ENCODE assay signal across 8 cellular contexts in genomic region chr11:67239795-67240574, GRCh38. TPM values are rescaled to one million over a fixed set of nuclear protein-coding genes. Genes with fewer than 3 reads are reported as not detected.
DNase-seq lines count a peak whose midpoint lies in the region; ATAC-seq and TF ChIP-seq lines count a peak whose summit lies in the region.

No MANE protein-coding gene starts in this region.

- peak overlapping the region; percentile 98 for H3K27ac ChIP-seq in upper lobe of right lung

- ATAC-seq in HG02870 (IDR thresholded peaks at IDR 0.05; ENCODE audit: unreplicated experiment) (peak; percentile 77), left cardiac atrium (peak; percentile 98), upper lobe of right lung (peak; percentile 99)

- DNase-seq in GM13977 (ENCODE audit: low spot score) (peak; percentile 88), NCI-H146 treated with DMSO at 0.1 percent for 48 hours (lab: John Stamatoyannopoulos, UW; ENCODE audit: unreplicated experiment) (peak; percentile 100), T-helper 1 cell (peak; percentile 93 to 99 (median 96)), amniotic stem cell (lab: John Stamatoyannopoulos, UW) (peak; percentile 99), left cardiac atrium (peak; percentile 98), posterior vena cava (ENCODE audit: low spot score) (peak; percentile 99), upper lobe of right lung (peak; percentile 97)

- intact Hi-C loops in left cardiac atrium (cut with DNase I): loop anchor here in 1 of 2 donors (10.0 kb wide), 1 partner anchor 115 kb away; no protein-coding TSS in a partner anchor
- intact Hi-C loops in posterior vena cava (cut with DNase I): no loop called here
- intact Hi-C loops in upper lobe of right lung (cut with DNase I): no loop called here

- TF ChIP-seq CTCF in GM13977 (IDR thresholded peaks at IDR 0.05; ENCODE audit: extremely low read depth, insufficient read depth, missing control alignments): no peak
- TF ChIP-seq CTCF in upper lobe of right lung (IDR thresholded peaks at IDR 0.05): no peak

- H3K4me1 ChIP-seq in upper lobe of right lung: peaks cover 37% of the 10 kb centered on the region

- no peaks in the 10 kb centered on the region for H3K27me3 ChIP-seq in upper lobe of right lung

- H3K4me3 ChIP-seq in upper lobe of right lung: peak overlapping the region; percentile 78

- H3K36me3 ChIP-seq in upper lobe of right lung: peaks cover 26% of the 10 kb centered on the region

- no peaks in the 10 kb centered on the region for H3K9me3 ChIP-seq in upper lobe of right lung

- in situ Hi-C loops in GM13977 (cut with MboI; ENCODE audit: low pct_unique_long_range_greater_than_20kb, low sequenced_read_pairs, unreplicated experiment): no loop called here

RNA-seq across cellular contexts. Expression of gene GRK2, which starts 26.3 kb away (rescaled TPM):
- 10 to 100 TPM; 51.6 to 52.6 TPM for total RNA-seq in left cardiac atrium
- total RNA-seq in posterior vena cava: 10 to 100 TPM; 50.4 to 58.2 TPM
- total RNA-seq in upper lobe of right lung: 98.4 TPM

RNA-seq across cellular contexts. Expression of gene ANKRD13D, which starts 49.1 kb away (rescaled TPM):
- total RNA-seq in left cardiac atrium: 10 to 100 TPM; 22.1 to 22.6 TPM
- 10 to 100 TPM; 40.7 to 42.8 TPM for total RNA-seq in posterior vena cava
- total RNA-seq in upper lobe of right lung: 59.4 TPM

Comparison
In these comparisons a context has a peak if more than half of its experiments do, and no peak if none do; other contexts are left out.
1. Peak in every context shown above with its lines: DNase-seq, ATAC-seq, H3K4me3 ChIP-seq and H3K27ac ChIP-seq.